In genomic region chr20:308427-309038, GRCh38 we compare ENCODE assay signal across 13 cellular contexts. TPM values are rescaled to one million over a fixed set of nuclear protein-coding genes. Genes with fewer than 3 reads are reported as not detected.
A peak's percentile ranks its signal among the peaks of the same experiment; 100 is the strongest.
DNase-seq lines count a peak whose midpoint lies in the region; ATAC-seq and TF ChIP-seq lines count a peak whose summit lies in the region.
"Had no signal": no experiment of that assay in that cellular context is flagged by ENCODE, and none has a peak within 500 bp of the region (broad histone marks: within the 10 kb centered on the region; RNA-seq: fewer than 3 reads in every experiment).

No MANE protein-coding gene starts in this region.

- no peaks in the 10 kb centered on the region for H3K36me3 ChIP-seq in mammary epithelial cell (ENCODE audit: insufficient read depth, low read length)
- no peaks in the 10 kb centered on the region for H3K36me3 ChIP-seq in thoracic aorta
- H3K36me3 ChIP-seq: SJCRH30, transverse colon had no signal

- WGBS in mammary epithelial cell (ENCODE audit: low coverage, missing lambda C conversion rate): 24% methylated on average over 6 of the region's 7 CpGs

- CTCF ChIA-PET in mammary epithelial cell (lab: Charles Lee; ENCODE audit: low non-redundant PET): no interaction called here

- peak overlapping the region; percentile 50 for H3K27ac ChIP-seq in mammary epithelial cell (ENCODE audit: insufficient read depth, low read depth, low read length)
- peak overlapping the region; percentile 96 for H3K27ac ChIP-seq in layer of hippocampus (ENCODE audit: low read depth, low read length)
- H3K27ac ChIP-seq in thoracic aorta: peak overlapping the region; percentile 85 to 88
- H3K27ac ChIP-seq: KMS-11 had no signal

- H3K4me3 ChIP-seq in mammary epithelial cell (replicated peaks in 1 of 3; ENCODE audit: insufficient read depth in 1 of 3, low read depth in 2 of 3, low read length in 3 of 3): no peak overlapping the region
- H3K4me3 ChIP-seq in thoracic aorta: no peak overlapping the region
- H3K4me3 ChIP-seq: transverse colon had no signal

- no peaks in the 10 kb centered on the region for H3K79me2 ChIP-seq in mammary epithelial cell (ENCODE audit: insufficient read depth, low read length)

- TF ChIP-seq CTCF in mammary epithelial cell (conservative IDR thresholded peaks at IDR 0.05 in 1 of 2, IDR thresholded peaks at IDR 0.05 in 1 of 2; ENCODE audit: extremely low read depth in 1 of 2, insufficient read depth in 1 of 2, low read depth in 1 of 2, low read length in 2 of 2) (no peak), thoracic aorta (IDR thresholded peaks at IDR 0.05) (no peak)

- H4K20me1 ChIP-seq in mammary epithelial cell (ENCODE audit: insufficient read depth, low read length): no peaks in the 10 kb centered on the region

- H3K27me3 ChIP-seq in mammary epithelial cell (ENCODE audit: insufficient read depth, low read length) (no peaks in the 10 kb centered on the region), layer of hippocampus (ENCODE audit: control insufficient read depth, insufficient read depth, low read length) (no peaks in the 10 kb centered on the region), thoracic aorta (replicated peaks; ENCODE audit: insufficient read depth) (no peaks in the 10 kb centered on the region)
- H3K27me3 ChIP-seq: SJCRH30, transverse colon had no signal

- H2AFZ ChIP-seq in mammary epithelial cell (ENCODE audit: low read depth, low read length): no peak overlapping the region

- dilution Hi-C loops in mammary epithelial cell (cut with HindIII; ENCODE audit: low sequenced_read_pairs): no loop called here

- H3K9me3 ChIP-seq in mammary epithelial cell (replicated peaks; ENCODE audit: insufficient read depth, low read length): peaks cover 4% of the 10 kb centered on the region
- no peaks in the 10 kb centered on the region for H3K9me3 ChIP-seq in thoracic aorta
- H3K9me3 ChIP-seq: SJCRH30, transverse colon had no signal

- BruUV-seq in mammary epithelial cell (replicated peaks; lab: Mats Ljungman, UMichigan): no TSS peak

- H3K4me1 ChIP-seq in mammary epithelial cell (ENCODE audit: insufficient read depth, low read length) (peaks cover 19% of the 10 kb centered on the region), thoracic aorta (ENCODE audit: control insufficient read depth in 1 of 2, low read depth in 2 of 2) (peaks cover 6 to 17% of the 10 kb centered on the region in 2 donors)

- DNase-seq in mammary epithelial cell (peak; percentile 89), thoracic aorta (ENCODE audit: low spot score) (no peak), medulla oblongata (ENCODE audit: extremely low spot score) (no peak)
- DNase-seq: activated naive CD4-positive, alpha-beta T cell treated with anti-CD3 and anti-CD28 coated beads for 36 hours; naive thymus-derived CD4-positive, alpha-beta T cell; NCI-H1930; NCI-H774; SJCRH30; transverse colon had no signal

- intact Hi-C loops in mammary epithelial cell (cut with micrococcal nuclease): no loop called here

- H3K4me2 ChIP-seq in mammary epithelial cell (ENCODE audit: insufficient read depth, low read depth, low read length): no peak overlapping the region
- H3K4me2 ChIP-seq: KMS-11 had no signal

- H3K9ac ChIP-seq in mammary epithelial cell (ENCODE audit: insufficient read depth, low read length): no peak overlapping the region
- H3K9ac ChIP-seq: KMS-11 had no signal

- ATAC-seq in thoracic aorta (ENCODE audit: insufficient number of reproducible peaks, low FRiP score, low read depth): no peak
- ATAC-seq in GM19397 (IDR thresholded peaks at IDR 0.05; ENCODE audit: unreplicated experiment): no peak
- ATAC-seq in GM21381 (IDR thresholded peaks at IDR 0.05; ENCODE audit: unreplicated experiment): no peak
- ATAC-seq: naive thymus-derived CD4-positive, alpha-beta T cell had no signal

- in situ Hi-C loops in mammary epithelial cell (cut with MboI; ENCODE audit: low sequenced_read_pairs in 2 of 2): no loop called here

RNA-seq across cellular contexts. Expression of gene ZCCHC3, which starts 11.2 kb away (rescaled TPM):
- total RNA-seq in mammary epithelial cell (10 to 100 TPM in 1 of 2 donors, 1 to 10 TPM in 1; 9.2 to 11.5 TPM), thoracic aorta (10 to 100 TPM; 14.4 to 19.5 TPM)
- 6.6 TPM for polyA plus RNA-seq in mammary epithelial cell
- polyA minus RNA-seq in mammary epithelial cell: 9.7 TPM

RNA-seq across cellular contexts. Expression of gene SOX12, which starts 16.8 kb away (rescaled TPM):
- total RNA-seq in mammary epithelial cell (1 to 10 TPM; 3.7 to 6.2 TPM), thoracic aorta (1 to 10 TPM; 3.9 to 5.4 TPM)
- polyA plus RNA-seq in mammary epithelial cell: 2.0 TPM
- 1.3 TPM for polyA minus RNA-seq in mammary epithelial cell

RNA-seq across cellular contexts. Expression of gene C20orf96, which starts 18.0 kb away (rescaled TPM):
- total RNA-seq in mammary epithelial cell (1 to 10 TPM in 1 of 2 donors, under 1 TPM in 1; 0.83 to 2.7 TPM), thoracic aorta (1 to 10 TPM in 1 of 2 donors, under 1 TPM in 1; 0.92 to 6.2 TPM)
- 2.3 TPM for polyA plus RNA-seq in mammary epithelial cell
- polyA minus RNA-seq in mammary epithelial cell: not detected

RNA-seq across cellular contexts. Expression of gene NRSN2, which starts 38.4 kb away (rescaled TPM):
- total RNA-seq in mammary epithelial cell (10 to 100 TPM; 16.9 to 48.3 TPM), thoracic aorta (10 to 100 TPM; 25.1 to 56.9 TPM)
- 26.7 TPM for polyA plus RNA-seq in mammary epithelial cell
- polyA minus RNA-seq in mammary epithelial cell: 13.6 TPM

RNA-seq across cellular contexts. Expression of gene DEFB132, which starts 51.0 kb away (rescaled TPM):
- not detected for total RNA-seq in mammary epithelial cell
- not detected for polyA plus RNA-seq in mammary epithelial cell
- not detected for polyA minus RNA-seq in mammary epithelial cell
- total RNA-seq in thoracic aorta: not detected
- total RNA-seq: activated naive CD4-positive, alpha-beta T cell treated with anti-CD3 and anti-CD28 coated beads for 36 hours; naive thymus-derived CD4-positive, alpha-beta T cell; SJCRH30; transverse colon had no signal
- polyA plus RNA-seq: naive thymus-derived CD4-positive, alpha-beta T cell had no signal
